8 cellular contexts compared by ENCODE assay signal in genomic region chr1:145997156-145998023, GRCh38. TPM values are rescaled to one million over a fixed set of nuclear protein-coding genes. Genes with fewer than 3 reads are reported as not detected.
A peak's percentile ranks its signal among the peaks of the same experiment; 100 is the strongest.
DNase-seq lines count a peak whose midpoint lies in the region; ATAC-seq and TF ChIP-seq lines count a peak whose summit lies in the region.

No MANE protein-coding gene starts in this region.

- H3K9ac ChIP-seq in colonic mucosa (ENCODE audit: low read depth in 2 of 2, low read length in 2 of 2), result peak overlapping the region; percentile 69 to 100

- H3K9me3 ChIP-seq in colonic mucosa, result no peaks in the 10 kb centered on the region
- H3K9me3 ChIP-seq in mesodermal cell (ENCODE audit: control insufficient read depth, low read length), result no peaks in the 10 kb centered on the region
- H3K9me3 ChIP-seq in testis, result no peaks in the 10 kb centered on the region

- intact Hi-C loops in colonic mucosa (cut with DNase I) (no loop called here), testis (cut with DNase I; ENCODE audit: low total_unique reads) (no loop called here)

- WGBS in mesodermal cell (ENCODE audit: insufficient coverage in 2 of 2), 2 experiments, result 44 to 56% methylated on average over 6 to 7 of the region's 13 CpGs
- WGBS in testis, 2 donors, result 23 to 26% methylated on average over 11 to 13 of the region's 13 CpGs

- H3K27me3 ChIP-seq in ACC112 (ENCODE audit: insufficient read depth, low read length) (no peaks in the 10 kb centered on the region), colonic mucosa (no peaks in the 10 kb centered on the region), testis (no peaks in the 10 kb centered on the region)

- H3K79me2 ChIP-seq in ACC112 (ENCODE audit: control insufficient read depth, insufficient read depth, low read length, unreplicated experiment), result peaks cover 37% of the 10 kb centered on the region

- ATAC-seq in GM19035 (IDR thresholded peaks at IDR 0.05; ENCODE audit: unreplicated experiment), result peak; percentile 35

- peak overlapping the region; percentile 85 for H3K4me3 ChIP-seq in ACC112 (ENCODE audit: low read depth, low read length)
- peak overlapping the region; percentile 100 for H3K4me3 ChIP-seq in WI38 (ENCODE audit: low read depth, low read length)
- H3K4me3 ChIP-seq in colonic mucosa, result peak overlapping the region; percentile 79
- peak overlapping the region; percentile 77 for H3K4me3 ChIP-seq in mesodermal cell (ENCODE audit: extremely low read depth, insufficient read depth, low read length, poor library complexity, severe bottlenecking)
- peak overlapping the region; percentile 82 to 91 for H3K4me3 ChIP-seq in testis

- in situ Hi-C loops in KBM-7 (cut with MboI; ENCODE audit: low pct_unique_long_range_greater_than_20kb, low sequenced_read_pairs), result no loop called here

- no peak for TF ChIP-seq POLR2A in testis (IDR thresholded peaks at IDR 0.05)

- H3K27ac ChIP-seq in ACC112 (ENCODE audit: low read depth, low read length), result peak overlapping the region; percentile 76
- H3K27ac ChIP-seq in colonic mucosa, result peak overlapping the region; percentile 94
- H3K27ac ChIP-seq in mesodermal cell (ENCODE audit: low read depth, low read length, severe bottlenecking), result peak overlapping the region; percentile 84
- peak overlapping the region; percentile 95 to 98 for H3K27ac ChIP-seq in testis

- peaks cover 40% of the 10 kb centered on the region for H3K4me1 ChIP-seq in ACC112 (ENCODE audit: control insufficient read depth, insufficient read depth, low read length, unreplicated experiment)
- peaks cover 11% of the 10 kb centered on the region for H3K4me1 ChIP-seq in colonic mucosa
- H3K4me1 ChIP-seq in mesodermal cell (ENCODE audit: control insufficient read depth, insufficient read depth, low read length, poor library complexity, severe bottlenecking), result peaks cover 28% of the 10 kb centered on the region
- peaks cover 25% of the 10 kb centered on the region for H3K4me1 ChIP-seq in testis

- peak overlapping the region; percentile 36 for H2AFZ ChIP-seq in ACC112 (ENCODE audit: low read length, unreplicated experiment)

- H3K36me3 ChIP-seq in ACC112 (ENCODE audit: insufficient read depth, low read length) (peaks cover 34% of the 10 kb centered on the region), colonic mucosa (peaks cover 9% of the 10 kb centered on the region), mesodermal cell (ENCODE audit: control insufficient read depth, insufficient read depth, low read length) (peaks cover 33% of the 10 kb centered on the region), testis (ENCODE audit: low read depth, missing control alignments) (no peaks in the 10 kb centered on the region)

- TF ChIP-seq CTCF in WI38 (IDR thresholded peaks at IDR 0.05; ENCODE audit: low read depth, low read length) (no peak), colonic mucosa (IDR thresholded peaks at IDR 0.05) (no peak), testis (IDR thresholded peaks at IDR 0.05) (no peak)

- DNase-seq in KBM-7 (peak; percentile 58), colonic mucosa (no peak), testis (peak; percentile 60), NCI-H1105 treated with DMSO at 0.1 percent for 48 hours (lab: John Stamatoyannopoulos, UW) (no peak)

RNA-seq across cellular contexts. Expression of gene TXNIP, which starts 1.0 kb away (rescaled TPM):
- total RNA-seq in colonic mucosa (100 to 1,000 TPM; 302 to 496 TPM), testis (100 to 1,000 TPM; 268 to 328 TPM)
- polyA plus RNA-seq in mesodermal cell (2013, experiment 1 of 2), result 144 TPM
- polyA plus RNA-seq in mesodermal cell (2013, experiment 2 of 2), result 135 TPM
- 274 TPM for polyA plus RNA-seq in testis (ENCODE audit: insufficient read depth, low read depth, low replicate concordance)

RNA-seq across cellular contexts. Expression of gene HJV, which starts 24.1 kb away (rescaled TPM):
- total RNA-seq in colonic mucosa (not detected), testis (under 1 TPM in 1 of 2 donors, not detected in 1; 0.43 TPM)
- not detected for polyA plus RNA-seq in mesodermal cell (2013, experiment 1 of 2)
- not detected for polyA plus RNA-seq in mesodermal cell (2013, experiment 2 of 2)
- 7.7 TPM for polyA plus RNA-seq in testis (ENCODE audit: insufficient read depth, low read depth, low replicate concordance)

RNA-seq across cellular contexts. Expression of gene POLR3GL, which starts 32.9 kb away (rescaled TPM):
- total RNA-seq in colonic mucosa (10 to 100 TPM; 12.6 to 16.1 TPM), testis (10 to 100 TPM; 20.9 to 23.5 TPM)
- polyA plus RNA-seq in mesodermal cell (2013, experiment 1 of 2), result 28.8 TPM
- polyA plus RNA-seq in mesodermal cell (2013, experiment 2 of 2), result 30.3 TPM
- 37.9 TPM for polyA plus RNA-seq in testis (ENCODE audit: insufficient read depth, low read depth, low replicate concordance)

RNA-seq across cellular contexts. Expression of gene ANKRD34A, which starts 33.0 kb away (rescaled TPM):
- total RNA-seq in colonic mucosa (under 1 TPM; 0.21 to 0.44 TPM), testis (under 1 TPM; 0.31 to 0.43 TPM)
- 1.1 TPM for polyA plus RNA-seq in mesodermal cell (2013, experiment 1 of 2)
- 0.71 TPM for polyA plus RNA-seq in mesodermal cell (2013, experiment 2 of 2)
- polyA plus RNA-seq in testis (ENCODE audit: insufficient read depth, low read depth, low replicate concordance), result 0.51 TPM

RNA-seq across cellular contexts. Expression of gene LIX1L, which starts 39.6 kb away (rescaled TPM):
- total RNA-seq in colonic mucosa (1 to 10 TPM; 4.7 to 8.6 TPM), testis (10 to 100 TPM; 15.8 to 20.6 TPM)
- 35.9 TPM for polyA plus RNA-seq in mesodermal cell (2013, experiment 1 of 2)
- 30.4 TPM for polyA plus RNA-seq in mesodermal cell (2013, experiment 2 of 2)
- 16.6 TPM for polyA plus RNA-seq in testis (ENCODE audit: insufficient read depth, low read depth, low replicate concordance)

Comparison
In these comparisons a context has a peak if more than half of its experiments do, and no peak if none do; other contexts are left out.
1. DNase-seq: peak in KBM-7 (single experiment) and testis (single experiment); none in colonic mucosa (single experiment) and NCI-H1105 treated with DMSO at 0.1 percent for 48 hours (single experiment).
2. Peak in every context shown above with its lines, with median percentiles within 50 percentile points of each other: H3K27ac ChIP-seq and H3K4me3 ChIP-seq.